In genomic region chr4:101347557-101348366, GRCh38 we compare ENCODE assay signal across 8 cellular contexts. TPM values are rescaled to one million over a fixed set of nuclear protein-coding genes. Genes with fewer than 3 reads are reported as not detected.
DNase-seq lines count a peak whose midpoint lies in the region; ATAC-seq and TF ChIP-seq lines count a peak whose summit lies in the region.

No MANE protein-coding gene starts in this region.

- peak; percentile 32 for TF ChIP-seq POLR2A in esophagus muscularis mucosa (IDR thresholded peaks at IDR 0.05; ENCODE audit: low read depth)

- CTCF ChIA-PET in PC-9 (lab: Charles Lee) = interaction anchor here (0.6 kb wide), 1 partner anchor 148 kb away, joined by 3 read pairs; no protein-coding TSS in a partner anchor

- H3K36me3 ChIP-seq in PC-9 (ENCODE audit: low read depth) (no peaks in the 10 kb centered on the region), esophagus muscularis mucosa (no peaks in the 10 kb centered on the region), muscle layer of duodenum (ENCODE audit: control insufficient read depth in 1 of 2, insufficient read depth in 2 of 2, low read length in 2 of 2) (peaks cover 0 to 4% of the 10 kb centered on the region in 2 donors)

- peaks cover 36% of the 10 kb centered on the region for H3K79me2 ChIP-seq in PC-9 (ENCODE audit: low read depth)

- POLR2A ChIA-PET in PC-9 (lab: Charles Lee; ENCODE audit: unreplicated experiment) = interaction anchor here (0.6 kb wide), 1 partner anchor 479 kb away, joined by 5 read pairs; no protein-coding TSS in a partner anchor

- BruUV-seq in PC-9 (replicated peaks; lab: Mats Ljungman, UMichigan) = no TSS peak

- intact Hi-C loops in PC-9 (cut with micrococcal nuclease; ENCODE audit: unreplicated experiment) = loop anchor here (2.0 to 10.0 kb wide), 9 partner anchors 19 to 927 kb away; no protein-coding TSS in a partner anchor
- intact Hi-C loops in esophagus muscularis mucosa (cut with DNase I) = loop anchor here (5.0 to 10.0 kb wide), 2 partner anchors 120 to 153 kb away; no protein-coding TSS in a partner anchor

- no peaks in the 10 kb centered on the region for H3K9me2 ChIP-seq in PC-9 (ENCODE audit: insufficient read depth)

- H2AFZ ChIP-seq in PC-9 = peak overlapping the region; percentile 95

- H4K20me1 ChIP-seq in PC-9 (ENCODE audit: insufficient read depth) = no peaks in the 10 kb centered on the region

- ATAC-seq in GM21737 (IDR thresholded peaks at IDR 0.05; ENCODE audit: unreplicated experiment) = peak; percentile 77

- H3K9me3 ChIP-seq in PC-9 (ENCODE audit: insufficient read depth, low read depth) (no peaks in the 10 kb centered on the region), esophagus muscularis mucosa (no peaks in the 10 kb centered on the region), muscle layer of duodenum (ENCODE audit: control insufficient read depth in 1 of 2, low read length in 2 of 2) (no peaks in the 10 kb centered on the region)

- H3K4me3 ChIP-seq in PC-9 (peak overlapping the region; percentile 92), esophagus muscularis mucosa (peak overlapping the region; percentile 84 to 98 (median 90)), muscle layer of duodenum (ENCODE audit: low read depth in 1 of 2, low read length in 2 of 2) (peak overlapping the region; percentile 85 to 89)

- DNase-seq in DMS53 treated with DMSO at 0.1 percent for 48 hours (lab: John Stamatoyannopoulos, UW; ENCODE audit: unreplicated experiment) (peak; percentile 69), KG1 (lab: John Stamatoyannopoulos, UW) (peak; percentile 79), PC-9 (peak; percentile 78 to 95), esophagus muscularis mucosa (ENCODE audit: extremely low spot score) (peak; percentile 100)
- DNase-seq in activated T-cell treated with anti-CD3 and anti-CD28 coated beads, Interleukin-2, amount 50 U/mL, for 48 hours = peak; percentile 99 to 100
- peak; percentile 98 for DNase-seq in stimulated activated CD8-positive, alpha-beta memory T cell treated with anti-CD3 and anti-CD28 coated beads, Interleukin-7, amount 100 ng/mL, for 24 hours (ENCODE audit: low read depth)

- H3K27me3 ChIP-seq in PC-9 (ENCODE audit: insufficient read depth, low read depth) (no peaks in the 10 kb centered on the region), esophagus muscularis mucosa (no peaks in the 10 kb centered on the region), muscle layer of duodenum (ENCODE audit: low read depth, low read length) (no peaks in the 10 kb centered on the region)

- no peak for TF ChIP-seq EP300 in esophagus muscularis mucosa (IDR thresholded peaks at IDR 0.05)

- WGBS in esophagus muscularis mucosa = 1% methylated on average over 64 of the region's 71 CpGs

- peak overlapping the region; percentile 86 for H3K4me2 ChIP-seq in PC-9

- TF ChIP-seq CTCF in PC-9 (conservative IDR thresholded peaks at IDR 0.05) (no peak), esophagus muscularis mucosa (IDR thresholded peaks at IDR 0.05) (no peak)

- H3F3A ChIP-seq in PC-9 (ENCODE audit: insufficient read depth, low read depth) = peaks cover 5% of the 10 kb centered on the region; the same call in 1 of the 2 replicates

- H3K27ac ChIP-seq in PC-9 (peak overlapping the region; percentile 83), esophagus muscularis mucosa (replicated peaks in 1 of 4) (peak overlapping the region; percentile 95 to 98 (median 96)), muscle layer of duodenum (ENCODE audit: low read length) (peak overlapping the region; percentile 91)

- H3K4me1 ChIP-seq in PC-9 (replicated peaks; ENCODE audit: insufficient read depth) = peaks cover 30% of the 10 kb centered on the region
- H3K4me1 ChIP-seq in esophagus muscularis mucosa = peaks cover 18 to 44% (median 42%) of the 10 kb centered on the region in 4 donors
- peaks cover 11 to 18% of the 10 kb centered on the region in 2 donors for H3K4me1 ChIP-seq in muscle layer of duodenum (ENCODE audit: control insufficient read depth in 1 of 2, insufficient read depth in 2 of 2, low read length in 2 of 2)

RNA-seq across cellular contexts. Expression of gene PPP3CA, which starts 0.4 kb away (rescaled TPM):
- total RNA-seq in PC-9 (2021) (40.2 and 43.1 TPM in 2 replicates), esophagus muscularis mucosa (10 to 100 TPM; 21.3 to 31.6 (median 23.3) TPM)

Comparison
In these comparisons a context has a peak if more than half of its experiments do, and no peak if none do; other contexts are left out.
1. Peak in every context shown above with its lines: DNase-seq, ATAC-seq, H3K4me3 ChIP-seq and H3K27ac ChIP-seq.